Comparison of ENCODE assay signal across 8 cellular contexts in the genomic region with DNA sequence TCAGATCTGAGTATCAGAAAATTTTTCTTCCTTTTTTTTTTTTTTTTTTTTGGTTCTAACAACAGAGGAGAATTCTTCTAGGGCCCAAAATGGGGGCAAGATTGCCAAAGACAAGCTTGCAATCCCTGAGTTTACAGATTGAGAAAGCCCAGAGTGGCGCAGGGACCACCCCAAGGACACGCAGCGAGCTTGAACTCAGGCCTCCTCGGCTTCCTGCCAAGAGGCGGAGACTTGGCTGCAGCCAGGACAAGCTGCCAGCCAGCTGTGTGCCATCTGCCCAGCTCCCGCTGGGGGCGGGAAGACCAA. TPM values are rescaled to one million over a fixed set of nuclear protein-coding genes. Genes with fewer than 3 reads are reported as not detected.
DNase-seq lines count a peak whose midpoint lies in the region; ATAC-seq and TF ChIP-seq lines count a peak whose summit lies in the region.

No MANE protein-coding gene starts in this region.

- H3K27me3 Mint-ChIP-seq in mesothelial cell of epicardium (ENCODE audit: low read depth), result no peaks in the 10 kb centered on the region

- peaks cover 38% of the 10 kb centered on the region for H3K4me1 Mint-ChIP-seq in mesothelial cell of epicardium

- no peaks in the 10 kb centered on the region for H3K36me3 Mint-ChIP-seq in mesothelial cell of epicardium

- H3K4me1 ChIP-seq in left ventricle myocardium inferior (peaks cover 70% of the 10 kb centered on the region), body of pancreas (peaks cover 53% of the 10 kb centered on the region), upper lobe of right lung (peaks cover 37% of the 10 kb centered on the region)

- DNase-seq in left ventricle myocardium inferior (no peak), left cardiac atrium (no peak), body of pancreas (no peak), mesothelial cell of epicardium (ENCODE audit: low spot score in 2 of 2, unreplicated experiment in 2 of 2) (no peak), upper lobe of right lung (no peak), GM13976 (ENCODE audit: low spot score) (no peak)

- intact Hi-C loops in left ventricle myocardium inferior (cut with micrococcal nuclease), result no loop called here
- intact Hi-C loops in left cardiac atrium (cut with DNase I), result no loop called here
- intact Hi-C loops in body of pancreas (cut with DNase I), result no loop called here
- intact Hi-C loops in upper lobe of right lung (cut with DNase I), result no loop called here

- ATAC-seq in left cardiac atrium (no peak), body of pancreas (no peak), upper lobe of right lung (no peak), HG02759 (IDR thresholded peaks at IDR 0.05; ENCODE audit: unreplicated experiment) (no peak), GM19351 (IDR thresholded peaks at IDR 0.05; ENCODE audit: unreplicated experiment) (no peak)

- 0 to 1% methylated on average over 6 to 7 of the region's 7 CpGs for WGBS in body of pancreas, 2 donors

- H3K36me3 ChIP-seq in left ventricle myocardium inferior, result peaks cover 7% of the 10 kb centered on the region
- no peaks in the 10 kb centered on the region for H3K36me3 ChIP-seq in body of pancreas (replicated peaks in 1 of 2; ENCODE audit: insufficient read depth in 1 of 2, low read depth in 2 of 2)
- no peaks in the 10 kb centered on the region for H3K36me3 ChIP-seq in upper lobe of right lung

- no peak for TF ChIP-seq POLR2A in body of pancreas (IDR thresholded peaks at IDR 0.05)

- H3K4me3 Mint-ChIP-seq in mesothelial cell of epicardium, result peak overlapping the region; percentile 90

- peak overlapping the region; percentile 95 for H3K27ac Mint-ChIP-seq in mesothelial cell of epicardium

- TF ChIP-seq CTCF in left ventricle myocardium inferior (IDR thresholded peaks at IDR 0.05; ENCODE audit: borderline replicate concordance) (no peak), body of pancreas (IDR thresholded peaks at IDR 0.05) (no peak), mesothelial cell of epicardium (IDR thresholded peaks at IDR 0.05; ENCODE audit: unreplicated experiment) (no peak), upper lobe of right lung (IDR thresholded peaks at IDR 0.05) (no peak), GM13976 (IDR thresholded peaks at IDR 0.05; ENCODE audit: borderline replicate concordance, control extremely low read depth, extremely low read depth, insufficient read depth, missing control alignments) (no peak)

- H3K9me3 Mint-ChIP-seq in mesothelial cell of epicardium, result no peaks in the 10 kb centered on the region

- H3K4me3 ChIP-seq in left ventricle myocardium inferior (peak overlapping the region; percentile 87), body of pancreas (no peak overlapping the region), upper lobe of right lung (peak overlapping the region; percentile 90)

- H3K27me3 ChIP-seq in left ventricle myocardium inferior (ENCODE audit: low read depth) (no peaks in the 10 kb centered on the region), body of pancreas (no peaks in the 10 kb centered on the region), upper lobe of right lung (no peaks in the 10 kb centered on the region)

- in situ Hi-C loops in GM13976 (cut with MboI; ENCODE audit: low sequenced_read_pairs, unreplicated experiment), result no loop called here

- H3K27ac ChIP-seq in left ventricle myocardium inferior (replicated peaks), result peak overlapping the region; percentile 98
- peak overlapping the region; percentile 42 to 95 (median 82) for H3K27ac ChIP-seq in body of pancreas
- peak overlapping the region; percentile 94 for H3K27ac ChIP-seq in upper lobe of right lung

- no peaks in the 10 kb centered on the region for H3K9me3 ChIP-seq in left ventricle myocardium inferior (replicated peaks)
- H3K9me3 ChIP-seq in body of pancreas, result no peaks in the 10 kb centered on the region
- no peaks in the 10 kb centered on the region for H3K9me3 ChIP-seq in upper lobe of right lung

RNA-seq across cellular contexts. Expression of gene MRPL34, which starts 0.5 kb away (rescaled TPM):
- 206 TPM for total RNA-seq in left ventricle myocardium inferior
- total RNA-seq in left cardiac atrium, result 100 to 1,000 TPM; 147 to 152 TPM
- 100 to 1,000 TPM in 1 of 2 donors, 10 to 100 TPM in 1; 47.7 to 152 TPM for total RNA-seq in body of pancreas
- 47.7 to 51.0 TPM (median 50.1 TPM) in 3 replicates for total RNA-seq in mesothelial cell of epicardium
- total RNA-seq in upper lobe of right lung, result 84.9 TPM

RNA-seq across cellular contexts. Expression of gene ABHD8, which starts 1.9 kb away (rescaled TPM):
- total RNA-seq in left ventricle myocardium inferior (11.7 TPM), left cardiac atrium (10 to 100 TPM; 11.2 to 11.6 TPM), body of pancreas (10 to 100 TPM; 10.2 to 12.2 TPM), mesothelial cell of epicardium (25.4 to 26.4 TPM (median 26.1 TPM) in 3 replicates), upper lobe of right lung (17.1 TPM)

RNA-seq across cellular contexts. Expression of gene DDA1, which starts 4.2 kb away (rescaled TPM):
- total RNA-seq in left ventricle myocardium inferior, result 35.7 TPM
- 10 to 100 TPM; 27.5 to 33.3 TPM for total RNA-seq in left cardiac atrium
- total RNA-seq in body of pancreas, result 1 to 10 TPM; 3.3 to 6.2 TPM
- total RNA-seq in mesothelial cell of epicardium, result 37.3 to 39.6 TPM (median 38.3 TPM) in 3 replicates
- 30.4 TPM for total RNA-seq in upper lobe of right lung

RNA-seq across cellular contexts. Expression of gene ANKLE1, which starts 23.5 kb away (rescaled TPM):
- 0.11 TPM for total RNA-seq in left ventricle myocardium inferior
- under 1 TPM; 0.37 to 0.47 TPM for total RNA-seq in left cardiac atrium
- total RNA-seq in body of pancreas, result under 1 TPM in 1 of 2 donors, not detected in 1; 0.33 TPM
- 3.6 to 4.1 TPM (median 3.7 TPM) in 3 replicates for total RNA-seq in mesothelial cell of epicardium
- 0.64 TPM for total RNA-seq in upper lobe of right lung

RNA-seq across cellular contexts. Expression of gene ANO8, which starts 29.5 kb away (rescaled TPM):
- total RNA-seq in left ventricle myocardium inferior (6.8 TPM), left cardiac atrium (1 to 10 TPM; 9.5 to 10.0 TPM), body of pancreas (10 to 100 TPM in 1 of 2 donors, 1 to 10 TPM in 1; 7.0 to 16.5 TPM), mesothelial cell of epicardium (42.1 to 43.7 TPM (median 43.5 TPM) in 3 replicates), upper lobe of right lung (14.6 TPM)

Comparison
In these comparisons a context has a peak if more than half of its experiments do, and no peak if none do; other contexts are left out.
1. H3K4me3 ChIP-seq: peak in left ventricle myocardium inferior (single experiment) and upper lobe of right lung (single experiment); none in body of pancreas (0 of 2).
2. Peak in every context shown above with its lines, with median percentiles within 50 percentile points of each other: H3K27ac ChIP-seq.